Comparison of ENCODE assay signal across 28 cellular contexts in genomic region chr9:124928116-124928515, GRCh38.
"Had no signal": no experiment of that assay in that cellular context is flagged by ENCODE, and none has a peak within 500 bp of the region (broad histone marks: within the 10 kb centered on the region; RNA-seq: fewer than 3 reads in every experiment).

No MANE protein-coding gene starts in this region.

- H3K4me1 ChIP-seq: adrenal gland, body of pancreas, esophagus muscularis mucosa, foreskin keratinocyte, gastroesophageal sphincter had no signal

- H3K9me3 ChIP-seq: adrenal gland, body of pancreas, esophagus muscularis mucosa, gastroesophageal sphincter had no signal

- H3K27me3 ChIP-seq: adrenal gland, body of pancreas, esophagus muscularis mucosa, foreskin keratinocyte, gastroesophageal sphincter had no signal

- H3K27ac ChIP-seq: adrenal gland, body of pancreas, esophagus muscularis mucosa, foreskin keratinocyte, gastroesophageal sphincter had no signal

- DNase-seq: activated CD4-positive, alpha-beta memory T cell treated with anti-CD3 and anti-CD28 coated beads for 36 hours; activated CD4-positive, alpha-beta T cell treated with anti-CD3 and anti-CD28 coated beads for 36 hours; activated CD4-positive, alpha-beta T cell treated with anti-CD3 and anti-CD28 coated beads, Interleukin-2, amount 10 ng/mL, durations not matched to agents 24 days and 14 days; activated CD4-positive, CD25-positive, alpha-beta regulatory T cell; activated CD4-positive, CD25-positive, alpha-beta regulatory T cell treated with anti-CD3 and anti-CD28 coated beads, Interleukin-2, amount 50 U/mL, for 72 hours; activated CD8-positive, alpha-beta memory T cell treated with anti-CD3 and anti-CD28 coated beads, Interleukin-2, amount 10 ng/mL, durations not matched to agents 7 days and 5 days; activated CD8-positive, alpha-beta memory T cell treated with anti-CD3 and anti-CD28 coated beads, Interleukin-2, amount 50 U/mL, for 4 hours; activated CD8-positive, alpha-beta T cell treated with anti-CD3 and anti-CD28 coated beads, Interleukin-2, amount 10 ng/mL, durations not matched to agents 7 days and 5 days; activated effector memory CD4-positive, alpha-beta T cell treated with anti-CD3 and anti-CD28 coated beads, Interleukin-2, amount 50 U/mL, for 16 hours; activated naive CD4-positive, alpha-beta T cell treated with anti-CD3 and anti-CD28 coated beads for 36 hours; activated naive CD8-positive, alpha-beta T cell treated with anti-CD3 and anti-CD28 coated beads for 36 hours; activated naive CD8-positive, alpha-beta T cell treated with anti-CD3 and anti-CD28 coated beads, Interleukin-2, amount 50 U/mL, for 24 hours; activated T-cell treated with anti-CD3 and anti-CD28 coated beads, Interleukin-2, amount 50 U/mL, for 1 hour; activated T-cell treated with anti-CD3 and anti-CD28 coated beads, Interleukin-2, amount 50 U/mL, for 48 hours; adrenal gland; amygdala; aorta; body of pancreas; cortex of kidney; dermis blood vessel endothelial cell; effector CD4-positive, alpha-beta T cell; effector memory CD8-positive, alpha-beta T cell; erythroblast; foreskin keratinocyte; head of caudate nucleus; T-helper 2 cell had no signal

- H3K4me3 ChIP-seq: adrenal gland, body of pancreas, esophagus muscularis mucosa, gastroesophageal sphincter had no signal
